ENCODE assay signal across 9 cellular contexts in the genomic region with DNA sequence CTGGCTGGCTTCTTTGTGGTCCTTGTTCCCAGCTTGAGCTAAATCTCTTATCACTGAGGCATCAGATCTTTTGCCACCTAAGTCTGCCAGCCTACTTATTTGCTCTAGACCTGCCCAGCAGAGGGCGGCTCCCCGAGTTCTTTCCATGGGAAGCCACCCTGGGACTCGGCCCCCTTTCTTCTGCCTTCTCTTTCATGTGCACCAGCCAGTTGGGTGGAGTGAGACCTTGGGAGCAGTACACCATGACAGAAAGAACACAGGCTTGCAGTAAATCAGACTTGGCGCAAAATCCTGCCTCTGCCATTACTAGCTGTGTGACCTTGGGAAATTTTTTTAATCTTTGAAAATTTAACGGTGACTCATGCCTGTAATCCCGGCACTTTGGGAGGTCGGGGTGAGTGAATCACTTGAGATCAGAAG. TPM values are rescaled to one million over a fixed set of nuclear protein-coding genes. Genes with fewer than 3 reads are reported as not detected.
DNase-seq lines count a peak whose midpoint lies in the region; ATAC-seq and TF ChIP-seq lines count a peak whose summit lies in the region.
"Had no signal": no experiment of that assay in that cellular context is flagged by ENCODE, and none has a peak within 500 bp of the region (broad histone marks: within the 10 kb centered on the region; RNA-seq: fewer than 3 reads in every experiment).

No MANE protein-coding gene starts in this region.

- no peaks in the 10 kb centered on the region for H3K36me3 ChIP-seq in lower lobe of right lung
- H3K36me3 ChIP-seq: uterus had no signal

- H3K36me3 Mint-ChIP-seq in activated CD8-positive, alpha-beta T cell treated with anti-CD3 and anti-CD28 coated beads for 36 hours (ENCODE audit: low read depth) = no peaks in the 10 kb centered on the region
- H3K36me3 Mint-ChIP-seq in stimulated activated memory B cell treated with anti-CD40 and anti-IgM and Interleukin-4, amounts not matched to agents 10 μg/mL and 1 μg/mL and 100 μg/mL, for 72 hours = peaks cover 6% of the 10 kb centered on the region

- TF ChIP-seq CTCF in activated CD8-positive, alpha-beta T cell treated with anti-CD3 and anti-CD28 coated beads for 36 hours (IDR thresholded peaks at IDR 0.05) = no peak
- peak; percentile 25 for TF ChIP-seq CTCF in lower lobe of right lung (IDR thresholded peaks at IDR 0.05)

- H3K27ac Mint-ChIP-seq in activated CD8-positive, alpha-beta T cell treated with anti-CD3 and anti-CD28 coated beads for 36 hours = no peak overlapping the region
- H3K27ac Mint-ChIP-seq in stimulated activated memory B cell treated with anti-CD40 and anti-IgM and Interleukin-4, amounts not matched to agents 10 μg/mL and 1 μg/mL and 100 μg/mL, for 72 hours = no peak overlapping the region

- no peak overlapping the region for H3K4me3 Mint-ChIP-seq in activated CD8-positive, alpha-beta T cell treated with anti-CD3 and anti-CD28 coated beads for 36 hours
- no peak overlapping the region for H3K4me3 Mint-ChIP-seq in stimulated activated memory B cell treated with anti-CD40 and anti-IgM and Interleukin-4, amounts not matched to agents 10 μg/mL and 1 μg/mL and 100 μg/mL, for 72 hours

- no peak for ATAC-seq in activated CD8-positive, alpha-beta T cell treated with anti-CD3 and anti-CD28 coated beads for 36 hours
- ATAC-seq in lower lobe of right lung (peak; percentile 43 to 79), GM19395 (IDR thresholded peaks at IDR 0.05; ENCODE audit: unreplicated experiment) (no peak)
- ATAC-seq in stimulated activated memory B cell treated with anti-CD40 and anti-IgM and Interleukin-4, amounts not matched to agents 10 μg/mL and 1 μg/mL and 100 μg/mL, for 72 hours = no peak

- no peaks in the 10 kb centered on the region for H3K4me1 ChIP-seq in lower lobe of right lung
- H3K4me1 ChIP-seq: uterus had no signal

- DNase-seq in NCI-H1436 (lab: John Stamatoyannopoulos, UW) (peak; percentile 39), NCI-H1436 treated with DMSO at 0.1 percent for 48 hours (lab: John Stamatoyannopoulos, UW) (no peak), LoVo (ENCODE audit: low spot score) (peak; percentile 71), lower lobe of right lung (peak; percentile 58)
- DNase-seq in activated CD8-positive, alpha-beta T cell treated with anti-CD3 and anti-CD28 coated beads for 36 hours = peak; percentile 51
- no peak for DNase-seq in NK-92 treated with Interleukin-12 subunit alpha and Interleukin-12 subunit beta, amount 100 ng/mL, for 24 hours (lab: John Stamatoyannopoulos, UW)

- POLR2A ChIA-PET in activated CD8-positive, alpha-beta T cell treated with anti-CD3 and anti-CD28 coated beads for 36 hours (lab: Charles Lee) = interaction anchor here (1.2 kb wide), 2 partner anchors 14 to 186 kb away, joined by 3 to 4 read pairs; no protein-coding TSS in a partner anchor

- H3K9me3 ChIP-seq in lower lobe of right lung = no peaks in the 10 kb centered on the region
- H3K9me3 ChIP-seq: uterus had no signal

- H3K4me3 ChIP-seq in lower lobe of right lung = no peak overlapping the region
- H3K4me3 ChIP-seq: uterus had no signal

- CTCF ChIA-PET in activated CD8-positive, alpha-beta T cell treated with anti-CD3 and anti-CD28 coated beads for 36 hours (lab: Charles Lee) = interaction anchor here (0.6 to 3.4 kb wide), 8 partner anchors 11 to 78 kb away, joined by 3 to 32 read pairs (median 3); no protein-coding TSS in a partner anchor

- H3K27me3 ChIP-seq in lower lobe of right lung (ENCODE audit: low read depth) = no peaks in the 10 kb centered on the region
- H3K27me3 ChIP-seq: uterus had no signal

- intact Hi-C loops in activated CD8-positive, alpha-beta T cell treated with anti-CD3 and anti-CD28 coated beads for 36 hours (cut with micrococcal nuclease) = no loop called here
- intact Hi-C loops in lower lobe of right lung (cut with DNase I) = no loop called here

- no peaks in the 10 kb centered on the region for H3K27me3 Mint-ChIP-seq in activated CD8-positive, alpha-beta T cell treated with anti-CD3 and anti-CD28 coated beads for 36 hours
- no peaks in the 10 kb centered on the region for H3K27me3 Mint-ChIP-seq in stimulated activated memory B cell treated with anti-CD40 and anti-IgM and Interleukin-4, amounts not matched to agents 10 μg/mL and 1 μg/mL and 100 μg/mL, for 72 hours

- no peaks in the 10 kb centered on the region for H3K9me3 Mint-ChIP-seq in activated CD8-positive, alpha-beta T cell treated with anti-CD3 and anti-CD28 coated beads for 36 hours
- H3K9me3 Mint-ChIP-seq in stimulated activated memory B cell treated with anti-CD40 and anti-IgM and Interleukin-4, amounts not matched to agents 10 μg/mL and 1 μg/mL and 100 μg/mL, for 72 hours = peaks cover 3% of the 10 kb centered on the region

- peaks cover 18% of the 10 kb centered on the region for H3K4me1 Mint-ChIP-seq in activated CD8-positive, alpha-beta T cell treated with anti-CD3 and anti-CD28 coated beads for 36 hours (ENCODE audit: low read depth)
- peaks cover 18% of the 10 kb centered on the region for H3K4me1 Mint-ChIP-seq in stimulated activated memory B cell treated with anti-CD40 and anti-IgM and Interleukin-4, amounts not matched to agents 10 μg/mL and 1 μg/mL and 100 μg/mL, for 72 hours

- H3K27ac ChIP-seq in lower lobe of right lung = no peak overlapping the region
- H3K27ac ChIP-seq: uterus had no signal

RNA-seq across cellular contexts. Expression of gene SMAGP, which starts 7.4 kb away (rescaled TPM):
- 1 to 10 TPM in 1 of 2 experiments, under 1 TPM in 1; 0.96 to 1.4 TPM for total RNA-seq in activated CD8-positive, alpha-beta T cell treated with anti-CD3 and anti-CD28 coated beads for 36 hours
- total RNA-seq in lower lobe of right lung = 31.3 TPM

RNA-seq across cellular contexts. Expression of gene DAZAP2, which starts 24.1 kb away (rescaled TPM):
- total RNA-seq in activated CD8-positive, alpha-beta T cell treated with anti-CD3 and anti-CD28 coated beads for 36 hours = 10 to 100 TPM; 91.7 to 98.3 TPM
- total RNA-seq in lower lobe of right lung = 259 TPM

RNA-seq across cellular contexts. Expression of gene POU6F1, which starts 44.9 kb away (rescaled TPM):
- 1 to 10 TPM; 5.8 to 7.3 TPM for total RNA-seq in activated CD8-positive, alpha-beta T cell treated with anti-CD3 and anti-CD28 coated beads for 36 hours
- total RNA-seq in lower lobe of right lung = 13.5 TPM

Comparison
In these comparisons a context has a peak if more than half of its experiments do, and no peak if none do; other contexts are left out.
1. DNase-seq: peak in NCI-H1436 (single experiment), LoVo (single experiment), activated CD8-positive, alpha-beta T cell treated with anti-CD3 and anti-CD28 coated beads for 36 hours (single experiment) and lower lobe of right lung (single experiment); none in NCI-H1436 treated with DMSO at 0.1 percent for 48 hours (single experiment) and NK-92 treated with Interleukin-12 subunit alpha and Interleukin-12 subunit beta, amount 100 ng/mL, for 24 hours (single experiment).
2. ATAC-seq: peak in lower lobe of right lung (2 of 2); none in activated CD8-positive, alpha-beta T cell treated with anti-CD3 and anti-CD28 coated beads for 36 hours (single experiment), stimulated activated memory B cell treated with anti-CD40 and anti-IgM and Interleukin-4, amounts not matched to agents 10 μg/mL and 1 μg/mL and 100 μg/mL, for 72 hours (single experiment) and GM19395 (single experiment).
3. RNA of gene SMAGP, which starts 7.4 kb away (total RNA-seq): 31.3 TPM in lower lobe of right lung (single experiment); 0.96 to 1.4 TPM in activated CD8-positive, alpha-beta T cell treated with anti-CD3 and anti-CD28 coated beads for 36 hours; every median in the first group is over 10 times any median in the second.